In genomic region chr4:7042697-7043464, GRCh38 we compare ENCODE assay signal across 8 cellular contexts. TPM values are rescaled to one million over a fixed set of nuclear protein-coding genes. Genes with fewer than 3 reads are reported as not detected.
DNase-seq lines count a peak whose midpoint lies in the region; ATAC-seq and TF ChIP-seq lines count a peak whose summit lies in the region.

Gene TADA2B, plus strand, starts transcription at chr4:7043372. Its CDS starts 208 bp downstream, at chr4:7043580.

- H3K9me3 Mint-ChIP-seq in Calu3 (ENCODE audit: low read depth, unreplicated experiment) (no peaks in the 10 kb centered on the region), endodermal cell (no peaks in the 10 kb centered on the region)

- H3K27ac Mint-ChIP-seq in Calu3 (ENCODE audit: unreplicated experiment) = peak within 1 kb of the TSS; percentile 65
- H3K27ac Mint-ChIP-seq in endodermal cell = peak within 1 kb of the TSS; percentile 71

- H3K4me3 Mint-ChIP-seq in Calu3 (ENCODE audit: low read depth, unreplicated experiment) = peak within 1 kb of the TSS; percentile 71
- H3K4me3 Mint-ChIP-seq in endodermal cell = peak within 1 kb of the TSS; percentile 71

- peaks cover 30% of the 10 kb centered on the region for H3K4me1 Mint-ChIP-seq in Calu3 (ENCODE audit: low read depth, unreplicated experiment)
- H3K4me1 Mint-ChIP-seq in endodermal cell = peaks cover 31% of the 10 kb centered on the region

- H3K4me3 ChIP-seq in HUES48 (ENCODE audit: low read depth, low read length) = peak within 1 kb of the TSS; percentile 97
- H3K4me3 ChIP-seq in NT2/D1 (ENCODE audit: insufficient read length, low read depth) = peak within 1 kb of the TSS; percentile 90
- H3K4me3 ChIP-seq in endodermal cell (ENCODE audit: low read length) = peak within 1 kb of the TSS; percentile 85

- 0% methylated on average over 10 to 106 of the region's 106 CpGs for WGBS in endodermal cell (ENCODE audit: insufficient coverage in 1 of 2, insufficient read length in 1 of 2), 2 experiments

- H3K4me1 ChIP-seq in HUES48 (ENCODE audit: control insufficient read depth, insufficient read depth, low read length) = peaks cover 12% of the 10 kb centered on the region; the same call in 1 of the 2 replicates
- H3K4me1 ChIP-seq in NT2/D1 (ENCODE audit: insufficient read depth, insufficient read length) = peaks cover 14% of the 10 kb centered on the region
- H3K4me1 ChIP-seq in endodermal cell (ENCODE audit: control insufficient read depth, insufficient read depth, low read length) = no peaks in the 10 kb centered on the region

- H3K9ac ChIP-seq in HUES48 (ENCODE audit: low read depth, low read length) (peak within 1 kb of the TSS; percentile 81), NT2/D1 (ENCODE audit: insufficient read length, low read depth) (peak within 1 kb of the TSS; percentile 94), endodermal cell (ENCODE audit: extremely low read depth, low read length, poor library complexity, severe bottlenecking) (peak within 1 kb of the TSS; percentile 67)

- ATAC-seq in GM21390 (IDR thresholded peaks at IDR 0.05; ENCODE audit: unreplicated experiment) = peak; percentile 78

- H3K36me3 Mint-ChIP-seq in Calu3 (ENCODE audit: insufficient read depth, unreplicated experiment) (peaks cover 23% of the 10 kb centered on the region), endodermal cell (ENCODE audit: low read depth) (no peaks in the 10 kb centered on the region)

- no peaks in the 10 kb centered on the region for H3K36me3 ChIP-seq in HUES48 (ENCODE audit: control insufficient read depth, insufficient read depth, low read length)
- peaks cover 14% of the 10 kb centered on the region for H3K36me3 ChIP-seq in NT2/D1 (ENCODE audit: insufficient read depth, insufficient read length, low read length)
- no peaks in the 10 kb centered on the region for H3K36me3 ChIP-seq in endodermal cell (ENCODE audit: control insufficient read depth, insufficient read depth, low read length)

- H3K27me3 Mint-ChIP-seq in Calu3 (ENCODE audit: unreplicated experiment) (no peaks in the 10 kb centered on the region), endodermal cell (ENCODE audit: insufficient read depth) (peaks cover 22% of the 10 kb centered on the region)

- intact Hi-C loops in Calu3 (cut with micrococcal nuclease; ENCODE audit: unreplicated experiment) = no loop called here

- DNase-seq in Calu3 (peak; percentile 94), NT2/D1 (ENCODE audit: low read depth, low spot score) (peak; percentile 96), endodermal cell (peak; percentile 99), mesenteric fat pad (ENCODE audit: low spot score) (peak; percentile 99)
- DNase-seq in activated CD8-positive, alpha-beta memory T cell treated with anti-CD3 and anti-CD28 coated beads, Interleukin-2, amount 50 U/mL, for 1 hour (ENCODE audit: extremely low read depth) = peak; percentile 70
- DNase-seq in stimulated activated CD8-positive, alpha-beta memory T cell treated with anti-CD3 and anti-CD28 coated beads, Interleukin-15, amount 100 ng/mL, for 24 hours (ENCODE audit: low read depth) = peak; percentile 87

- H3K27ac ChIP-seq in HUES48 (ENCODE audit: low read depth, low read length) (peak within 1 kb of the TSS; percentile 47), endodermal cell (ENCODE audit: low read depth, low read length) (peak within 1 kb of the TSS; percentile 84)

- H3K9me3 ChIP-seq in HUES48 (ENCODE audit: control insufficient read depth, insufficient read depth, low read length) = no peaks in the 10 kb centered on the region
- H3K9me3 ChIP-seq in NT2/D1 (ENCODE audit: insufficient read depth, low read length) = no peaks in the 10 kb centered on the region
- no peaks in the 10 kb centered on the region for H3K9me3 ChIP-seq in endodermal cell (ENCODE audit: control insufficient read depth, low read length)

- no TSS peak for BruUV-seq in Calu3 (replicated peaks; lab: Mats Ljungman, UMichigan)

- CTCF ChIA-PET in Calu3 (lab: Charles Lee) = interaction anchor here (0.6 to 1.4 kb wide), 4 partner anchors 13 to 653 kb away, joined by 3 to 4 read pairs (median 4); no protein-coding TSS in a partner anchor

- H3K27me3 ChIP-seq in HUES48 (ENCODE audit: control insufficient read depth, insufficient read depth, low read length) (peaks cover 22% of the 10 kb centered on the region), NT2/D1 (ENCODE audit: insufficient read depth, insufficient read length) (peaks cover 37% of the 10 kb centered on the region), endodermal cell (ENCODE audit: control insufficient read depth, insufficient read depth, low read length, poor library complexity, severe bottlenecking) (peaks cover 19% of the 10 kb centered on the region)

- TF ChIP-seq CTCF in Calu3 (IDR thresholded peaks at IDR 0.05; ENCODE audit: unreplicated experiment) = no peak
- peak; percentile 52 for TF ChIP-seq CTCF in endodermal cell (conservative IDR thresholded peaks at IDR 0.05)

RNA-seq across cellular contexts. Expression of gene TADA2B, which starts in this region (rescaled TPM):
- total RNA-seq in Calu3 (2022) = 15.1 and 15.8 TPM in 2 replicates
- total RNA-seq in endodermal cell = 10 to 100 TPM; 17.3 to 17.5 TPM
- polyA plus RNA-seq in endodermal cell (2013, experiment 1 of 2) = 11.6 TPM
- polyA plus RNA-seq in endodermal cell (2013, experiment 2 of 2) = 10.6 TPM
- total RNA-seq in mesenteric fat pad = 21.4 TPM

Comparison
In these comparisons a context has a peak if more than half of its experiments do, and no peak if none do; other contexts are left out.
1. Peak in every context shown above with its lines: DNase-seq, ATAC-seq, H3K4me3 ChIP-seq and H3K27ac ChIP-seq.